In the genomic region with DNA sequence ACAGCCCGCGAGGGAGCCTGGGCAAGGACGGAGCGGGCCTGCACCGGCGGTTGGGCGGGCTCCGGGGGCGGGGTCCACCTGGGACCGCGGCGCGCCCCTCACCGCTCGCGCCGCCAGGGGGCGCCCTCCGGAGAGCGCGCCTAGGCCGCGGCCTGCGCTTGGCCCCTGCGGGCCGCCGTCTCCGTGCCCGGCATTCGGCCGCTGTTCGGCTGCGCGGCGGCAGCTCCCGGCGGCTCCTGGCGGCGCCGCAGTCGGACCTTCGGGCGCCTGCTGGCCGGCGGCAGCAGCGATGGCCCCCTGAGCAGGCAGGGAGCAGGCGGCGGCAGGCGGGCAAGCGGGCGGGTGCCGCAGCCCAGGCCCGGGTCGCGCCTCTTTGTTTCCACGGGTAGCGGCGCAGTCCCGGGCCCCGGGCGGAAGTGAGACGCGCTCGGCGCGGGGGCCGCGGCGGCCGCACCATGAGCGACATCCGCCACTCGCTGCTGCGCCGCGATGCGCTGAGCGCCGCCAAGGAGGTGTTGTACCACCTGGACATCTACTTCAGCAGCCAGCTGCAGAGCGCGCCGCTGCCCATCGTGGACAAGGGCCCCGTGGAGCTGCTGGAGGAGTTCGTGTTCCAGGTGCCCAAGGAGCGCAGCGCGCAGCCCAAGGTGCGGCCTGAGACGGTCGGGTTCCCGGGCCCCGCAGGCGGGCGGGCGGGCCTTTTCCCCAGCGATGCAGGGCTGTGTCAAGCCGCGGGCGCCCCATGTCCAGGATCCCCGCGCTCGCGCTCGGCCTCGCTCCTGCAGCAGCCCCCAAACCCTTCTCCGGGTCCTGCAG, we compare ENCODE assay signal across 1 cellular context.
TF ChIP-seq lines count a peak whose summit lies in the region.

A gene (plus strand): TSS at position 193 of the 816 bp plus-strand sequence. CDS start 263 bp downstream, at position 456.

TF ChIP-seq in K562, 482 proteins besides CTCF, POLR2A, EP300 and RAD21 (continued from another document and continues in another):
- TF ChIP-seq CAMTA2 (CRISPR knock-in tag; conservative IDR thresholded peaks at IDR 0.05) (no peak), FUS (optimal IDR thresholded peaks at IDR 0.05; ENCODE audit: low read depth, low read length) (peak; percentile 87), CREB1 (IDR thresholded peaks at IDR 0.05) (peak; percentile 15), CREB1 (CRISPR knock-in tag; IDR thresholded peaks at IDR 0.05) (no peak), CCNT2 (IDR thresholded peaks at IDR 0.05; ENCODE audit: borderline replicate concordance, extremely low read depth, insufficient read length, low read depth, low read length) (peak; percentile 97), SOX6 (IDR thresholded peaks at IDR 0.05) (0 out of 2 replicates have a peak, but pooled peaks have one; percentile 22), BMI1 (IDR thresholded peaks at IDR 0.05; ENCODE audit: low read length) (no peak), POU5F1 (IDR thresholded peaks at IDR 0.05; ENCODE audit: borderline replicate concordance, low read depth, low read length, partially characterized antibody) (peak; percentile 90), MXI1 (IDR thresholded peaks at IDR 0.05; ENCODE audit: low read depth, low read length) (no peak), ZNF41 (CRISPR knock-in tag; conservative IDR thresholded peaks at IDR 0.05) (0 out of 2 replicates have a peak, but pooled peaks have one; percentile 33), CBX2 (IDR thresholded peaks at IDR 0.05; ENCODE audit: insufficient read depth, low read length, poor library complexity, severe bottlenecking) (no peak), SIN3B (IDR thresholded peaks at IDR 0.05; ENCODE audit: low read depth) (peak; percentile 90), SMAD1 (IDR thresholded peaks at IDR 0.05; ENCODE audit: low read depth, low read length, partially characterized antibody) (peak; percentile 17), MEF2D (tag; conservative IDR thresholded peaks at IDR 0.05; ENCODE audit: low read depth) (no peak), SMARCC2 (IDR thresholded peaks at IDR 0.05; ENCODE audit: low read depth) (no peak), LARP7 (IDR thresholded peaks at IDR 0.05) (no peak), RBM34 (IDR thresholded peaks at IDR 0.05; ENCODE audit: borderline replicate concordance, insufficient read depth, low read length) (0 out of 2 replicates have a peak, but pooled peaks have one; percentile 17), ETV1 (tag; conservative IDR thresholded peaks at IDR 0.05; ENCODE audit: low read depth) (peak; percentile 52), NR2C2 (CRISPR knock-in tag; IDR thresholded peaks at IDR 0.05) (no peak), NR2C2 (tag; IDR thresholded peaks at IDR 0.05) (peak; percentile 58; the same call in 1 of the 2 replicates), MTA3 (IDR thresholded peaks at IDR 0.05; ENCODE audit: borderline replicate concordance) (peak; percentile 98; the same call in 1 of the 2 replicates), HCFC1 (IDR thresholded peaks at IDR 0.05; ENCODE audit: low read depth, low read length) (peak; percentile 75), KDM2B (CRISPR knock-in tag; IDR thresholded peaks at IDR 0.05) (peak; percentile 33; the same call in 1 of the 2 replicates), RBFOX2 (IDR thresholded peaks at IDR 0.05; ENCODE audit: low read depth, low read length) (peak; percentile 86), ZNF583 (CRISPR knock-in tag; IDR thresholded peaks at IDR 0.05) (0 out of 2 replicates have a peak, but pooled peaks have one; percentile 17), GABPB2 (CRISPR knock-in tag; conservative IDR thresholded peaks at IDR 0.05) (no peak)
- TF ChIP-seq, protein P1, sequence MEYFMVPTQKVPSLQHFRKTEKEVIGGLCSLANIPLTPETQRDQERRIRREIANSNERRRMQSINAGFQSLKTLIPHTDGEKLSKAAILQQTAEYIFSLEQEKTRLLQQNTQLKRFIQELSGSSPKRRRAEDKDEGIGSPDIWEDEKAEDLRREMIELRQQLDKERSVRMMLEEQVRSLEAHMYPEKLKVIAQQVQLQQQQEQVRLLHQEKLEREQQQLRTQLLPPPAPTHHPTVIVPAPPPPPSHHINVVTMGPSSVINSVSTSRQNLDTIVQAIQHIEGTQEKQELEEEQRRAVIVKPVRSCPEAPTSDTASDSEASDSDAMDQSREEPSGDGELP (CRISPR knock-in tag; IDR thresholded peaks at IDR 0.05; ENCODE audit: borderline replicate concordance) = peak; percentile 43; the same call in 1 of the 2 replicates
- TF ChIP-seq, protein P2, sequence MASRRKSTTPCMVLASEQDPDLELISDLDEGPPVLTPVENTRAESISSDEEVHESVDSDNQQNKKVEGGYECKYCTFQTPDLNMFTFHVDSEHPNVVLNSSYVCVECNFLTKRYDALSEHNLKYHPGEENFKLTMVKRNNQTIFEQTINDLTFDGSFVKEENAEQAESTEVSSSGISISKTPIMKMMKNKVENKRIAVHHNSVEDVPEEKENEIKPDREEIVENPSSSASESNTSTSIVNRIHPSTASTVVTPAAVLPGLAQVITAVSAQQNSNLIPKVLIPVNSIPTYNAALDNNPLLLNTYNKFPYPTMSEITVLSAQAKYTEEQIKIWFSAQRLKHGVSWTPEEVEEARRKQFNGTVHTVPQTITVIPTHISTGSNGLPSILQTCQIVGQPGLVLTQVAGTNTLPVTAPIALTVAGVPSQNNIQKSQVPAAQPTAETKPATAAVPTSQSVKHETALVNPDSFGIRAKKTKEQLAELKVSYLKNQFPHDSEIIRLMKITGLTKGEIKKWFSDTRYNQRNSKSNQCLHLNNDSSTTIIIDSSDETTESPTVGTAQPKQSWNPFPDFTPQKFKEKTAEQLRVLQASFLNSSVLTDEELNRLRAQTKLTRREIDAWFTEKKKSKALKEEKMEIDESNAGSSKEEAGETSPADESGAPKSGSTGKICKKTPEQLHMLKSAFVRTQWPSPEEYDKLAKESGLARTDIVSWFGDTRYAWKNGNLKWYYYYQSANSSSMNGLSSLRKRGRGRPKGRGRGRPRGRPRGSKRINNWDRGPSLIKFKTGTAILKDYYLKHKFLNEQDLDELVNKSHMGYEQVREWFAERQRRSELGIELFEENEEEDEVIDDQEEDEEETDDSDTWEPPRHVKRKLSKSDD (conservative IDR thresholded peaks at IDR 0.05; ENCODE audit: low read length) = no peak
- TF ChIP-seq, protein P3, sequence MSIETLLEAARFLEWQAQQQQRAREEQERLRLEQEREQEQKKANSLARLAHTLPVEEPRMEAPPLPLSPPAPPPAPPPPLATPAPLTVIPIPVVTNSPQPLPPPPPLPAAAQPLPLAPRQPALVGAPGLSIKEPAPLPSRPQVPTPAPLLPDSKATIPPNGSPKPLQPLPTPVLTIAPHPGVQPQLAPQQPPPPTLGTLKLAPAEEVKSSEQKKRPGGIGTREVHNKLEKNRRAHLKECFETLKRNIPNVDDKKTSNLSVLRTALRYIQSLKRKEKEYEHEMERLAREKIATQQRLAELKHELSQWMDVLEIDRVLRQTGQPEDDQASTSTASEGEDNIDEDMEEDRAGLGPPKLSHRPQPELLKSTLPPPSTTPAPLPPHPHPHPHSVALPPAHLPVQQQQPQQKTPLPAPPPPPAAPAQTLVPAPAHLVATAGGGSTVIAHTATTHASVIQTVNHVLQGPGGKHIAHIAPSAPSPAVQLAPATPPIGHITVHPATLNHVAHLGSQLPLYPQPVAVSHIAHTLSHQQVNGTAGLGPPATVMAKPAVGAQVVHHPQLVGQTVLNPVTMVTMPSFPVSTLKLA (conservative IDR thresholded peaks at IDR 0.05) = peak in 1 of 2 experiments; percentile 62; a peak in 1 of 4 replicates
- TF ChIP-seq, protein P4, sequence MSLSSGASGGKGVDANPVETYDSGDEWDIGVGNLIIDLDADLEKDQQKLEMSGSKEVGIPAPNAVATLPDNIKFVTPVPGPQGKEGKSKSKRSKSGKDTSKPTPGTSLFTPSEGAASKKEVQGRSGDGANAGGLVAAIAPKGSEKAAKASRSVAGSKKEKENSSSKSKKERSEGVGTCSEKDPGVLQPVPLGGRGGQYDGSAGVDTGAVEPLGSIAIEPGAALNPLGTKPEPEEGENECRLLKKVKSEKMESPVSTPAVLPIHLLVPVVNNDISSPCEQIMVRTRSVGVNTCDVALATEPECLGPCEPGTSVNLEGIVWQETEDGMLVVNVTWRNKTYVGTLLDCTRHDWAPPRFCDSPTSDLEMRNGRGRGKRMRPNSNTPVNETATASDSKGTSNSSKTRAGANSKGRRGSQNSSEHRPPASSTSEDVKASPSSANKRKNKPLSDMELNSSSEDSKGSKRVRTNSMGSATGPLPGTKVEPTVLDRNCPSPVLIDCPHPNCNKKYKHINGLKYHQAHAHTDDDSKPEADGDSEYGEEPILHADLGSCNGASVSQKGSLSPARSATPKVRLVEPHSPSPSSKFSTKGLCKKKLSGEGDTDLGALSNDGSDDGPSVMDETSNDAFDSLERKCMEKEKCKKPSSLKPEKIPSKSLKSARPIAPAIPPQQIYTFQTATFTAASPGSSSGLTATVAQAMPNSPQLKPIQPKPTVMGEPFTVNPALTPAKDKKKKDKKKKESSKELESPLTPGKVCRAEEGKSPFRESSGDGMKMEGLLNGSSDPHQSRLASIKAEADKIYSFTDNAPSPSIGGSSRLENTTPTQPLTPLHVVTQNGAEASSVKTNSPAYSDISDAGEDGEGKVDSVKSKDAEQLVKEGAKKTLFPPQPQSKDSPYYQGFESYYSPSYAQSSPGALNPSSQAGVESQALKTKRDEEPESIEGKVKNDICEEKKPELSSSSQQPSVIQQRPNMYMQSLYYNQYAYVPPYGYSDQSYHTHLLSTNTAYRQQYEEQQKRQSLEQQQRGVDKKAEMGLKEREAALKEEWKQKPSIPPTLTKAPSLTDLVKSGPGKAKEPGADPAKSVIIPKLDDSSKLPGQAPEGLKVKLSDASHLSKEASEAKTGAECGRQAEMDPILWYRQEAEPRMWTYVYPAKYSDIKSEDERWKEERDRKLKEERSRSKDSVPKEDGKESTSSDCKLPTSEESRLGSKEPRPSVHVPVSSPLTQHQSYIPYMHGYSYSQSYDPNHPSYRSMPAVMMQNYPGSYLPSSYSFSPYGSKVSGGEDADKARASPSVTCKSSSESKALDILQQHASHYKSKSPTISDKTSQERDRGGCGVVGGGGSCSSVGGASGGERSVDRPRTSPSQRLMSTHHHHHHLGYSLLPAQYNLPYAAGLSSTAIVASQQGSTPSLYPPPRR (CRISPR knock-in tag; IDR thresholded peaks at IDR 0.05; ENCODE audit: borderline replicate concordance) = no peak; the same call in 1 of the 2 replicates
- TF ChIP-seq, protein P5, sequence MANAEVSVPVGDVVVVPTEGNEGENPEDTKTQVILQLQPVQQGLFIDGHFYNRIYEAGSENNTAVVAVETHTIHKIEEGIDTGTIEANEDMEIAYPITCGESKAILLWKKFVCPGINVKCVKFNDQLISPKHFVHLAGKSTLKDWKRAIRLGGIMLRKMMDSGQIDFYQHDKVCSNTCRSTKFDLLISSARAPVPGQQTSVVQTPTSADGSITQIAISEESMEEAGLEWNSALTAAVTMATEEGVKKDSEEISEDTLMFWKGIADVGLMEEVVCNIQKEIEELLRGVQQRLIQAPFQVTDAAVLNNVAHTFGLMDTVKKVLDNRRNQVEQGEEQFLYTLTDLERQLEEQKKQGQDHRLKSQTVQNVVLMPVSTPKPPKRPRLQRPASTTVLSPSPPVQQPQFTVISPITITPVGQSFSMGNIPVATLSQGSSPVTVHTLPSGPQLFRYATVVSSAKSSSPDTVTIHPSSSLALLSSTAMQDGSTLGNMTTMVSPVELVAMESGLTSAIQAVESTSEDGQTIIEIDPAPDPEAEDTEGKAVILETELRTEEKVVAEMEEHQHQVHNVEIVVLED (CRISPR knock-in tag; IDR thresholded peaks at IDR 0.05) = peak; percentile 56; the same call in 1 of the 2 replicates
- TF ChIP-seq, protein P6, sequence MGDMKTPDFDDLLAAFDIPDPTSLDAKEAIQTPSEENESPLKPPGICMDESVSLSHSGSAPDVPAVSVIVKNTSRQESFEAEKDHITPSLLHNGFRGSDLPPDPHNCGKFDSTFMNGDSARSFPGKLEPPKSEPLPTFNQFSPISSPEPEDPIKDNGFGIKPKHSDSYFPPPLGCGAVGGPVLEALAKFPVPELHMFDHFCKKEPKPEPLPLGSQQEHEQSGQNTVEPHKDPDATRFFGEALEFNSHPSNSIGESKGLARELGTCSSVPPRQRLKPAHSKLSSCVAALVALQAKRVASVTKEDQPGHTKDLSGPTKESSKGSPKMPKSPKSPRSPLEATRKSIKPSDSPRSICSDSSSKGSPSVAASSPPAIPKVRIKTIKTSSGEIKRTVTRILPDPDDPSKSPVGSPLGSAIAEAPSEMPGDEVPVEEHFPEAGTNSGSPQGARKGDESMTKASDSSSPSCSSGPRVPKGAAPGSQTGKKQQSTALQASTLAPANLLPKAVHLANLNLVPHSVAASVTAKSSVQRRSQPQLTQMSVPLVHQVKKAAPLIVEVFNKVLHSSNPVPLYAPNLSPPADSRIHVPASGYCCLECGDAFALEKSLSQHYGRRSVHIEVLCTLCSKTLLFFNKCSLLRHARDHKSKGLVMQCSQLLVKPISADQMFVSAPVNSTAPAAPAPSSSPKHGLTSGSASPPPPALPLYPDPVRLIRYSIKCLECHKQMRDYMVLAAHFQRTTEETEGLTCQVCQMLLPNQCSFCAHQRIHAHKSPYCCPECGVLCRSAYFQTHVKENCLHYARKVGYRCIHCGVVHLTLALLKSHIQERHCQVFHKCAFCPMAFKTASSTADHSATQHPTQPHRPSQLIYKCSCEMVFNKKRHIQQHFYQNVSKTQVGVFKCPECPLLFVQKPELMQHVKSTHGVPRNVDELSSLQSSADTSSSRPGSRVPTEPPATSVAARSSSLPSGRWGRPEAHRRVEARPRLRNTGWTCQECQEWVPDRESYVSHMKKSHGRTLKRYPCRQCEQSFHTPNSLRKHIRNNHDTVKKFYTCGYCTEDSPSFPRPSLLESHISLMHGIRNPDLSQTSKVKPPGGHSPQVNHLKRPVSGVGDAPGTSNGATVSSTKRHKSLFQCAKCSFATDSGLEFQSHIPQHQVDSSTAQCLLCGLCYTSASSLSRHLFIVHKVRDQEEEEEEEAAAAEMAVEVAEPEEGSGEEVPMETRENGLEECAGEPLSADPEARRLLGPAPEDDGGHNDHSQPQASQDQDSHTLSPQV (IDR thresholded peaks at IDR 0.05) = peak; percentile 67; the same call in 1 of the 2 replicates
- TF ChIP-seq, protein P7, sequence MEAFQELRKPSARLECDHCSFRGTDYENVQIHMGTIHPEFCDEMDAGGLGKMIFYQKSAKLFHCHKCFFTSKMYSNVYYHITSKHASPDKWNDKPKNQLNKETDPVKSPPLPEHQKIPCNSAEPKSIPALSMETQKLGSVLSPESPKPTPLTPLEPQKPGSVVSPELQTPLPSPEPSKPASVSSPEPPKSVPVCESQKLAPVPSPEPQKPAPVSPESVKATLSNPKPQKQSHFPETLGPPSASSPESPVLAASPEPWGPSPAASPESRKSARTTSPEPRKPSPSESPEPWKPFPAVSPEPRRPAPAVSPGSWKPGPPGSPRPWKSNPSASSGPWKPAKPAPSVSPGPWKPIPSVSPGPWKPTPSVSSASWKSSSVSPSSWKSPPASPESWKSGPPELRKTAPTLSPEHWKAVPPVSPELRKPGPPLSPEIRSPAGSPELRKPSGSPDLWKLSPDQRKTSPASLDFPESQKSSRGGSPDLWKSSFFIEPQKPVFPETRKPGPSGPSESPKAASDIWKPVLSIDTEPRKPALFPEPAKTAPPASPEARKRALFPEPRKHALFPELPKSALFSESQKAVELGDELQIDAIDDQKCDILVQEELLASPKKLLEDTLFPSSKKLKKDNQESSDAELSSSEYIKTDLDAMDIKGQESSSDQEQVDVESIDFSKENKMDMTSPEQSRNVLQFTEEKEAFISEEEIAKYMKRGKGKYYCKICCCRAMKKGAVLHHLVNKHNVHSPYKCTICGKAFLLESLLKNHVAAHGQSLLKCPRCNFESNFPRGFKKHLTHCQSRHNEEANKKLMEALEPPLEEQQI (IDR thresholded peaks at IDR 0.05) = no peak
